ENCODE assay signal across 23 cellular contexts in the genomic region with DNA sequence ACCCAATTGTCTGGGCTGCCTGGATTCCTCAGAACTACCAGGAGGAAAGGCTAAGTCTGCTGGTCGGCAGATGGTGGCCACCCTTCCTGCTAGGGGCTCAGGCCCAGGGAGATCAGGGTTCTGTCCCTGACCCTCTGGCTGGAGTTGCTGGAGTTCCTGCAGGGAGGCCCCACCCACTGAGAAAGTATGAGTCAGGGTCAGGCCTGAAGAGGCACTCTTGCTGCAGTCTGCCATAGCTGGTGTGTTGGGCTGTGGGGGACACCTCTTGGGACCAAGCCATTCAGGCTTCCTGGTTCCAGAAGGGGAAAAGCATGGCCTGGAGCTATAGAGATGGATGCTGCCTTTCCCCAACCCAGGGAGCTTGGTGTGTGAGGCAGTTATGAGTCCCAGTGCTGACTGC. TPM values are rescaled to one million over a fixed set of nuclear protein-coding genes. Genes with fewer than 3 reads are reported as not detected.
"Had no signal": no experiment of that assay in that cellular context is flagged by ENCODE, and none has a peak within 500 bp of the region (broad histone marks: within the 10 kb centered on the region; RNA-seq: fewer than 3 reads in every experiment).

No MANE protein-coding gene starts in this region.

- H3K36me3 ChIP-seq: breast epithelium, esophagus squamous epithelium, heart right ventricle, left lung, right lobe of liver, thoracic aorta, uterus had no signal

- DNase-seq: activated CD4-positive, alpha-beta T cell treated with anti-CD3 and anti-CD28 coated beads for 36 hours; activated CD4-positive, CD25-positive, alpha-beta regulatory T cell; activated CD8-positive, alpha-beta memory T cell treated with anti-CD3 and anti-CD28 coated beads, Interleukin-2, amount 10 ng/mL, durations not matched to agents 7 days and 5 days; activated CD8-positive, alpha-beta T cell treated with anti-CD3 and anti-CD28 coated beads, Interleukin-2, amount 10 ng/mL, durations not matched to agents 7 days and 5 days; activated naive CD8-positive, alpha-beta T cell treated with anti-CD3 and anti-CD28 coated beads, Interleukin-2, amount 50 U/mL, for 24 hours; activated T-cell treated with anti-CD3 and anti-CD28 coated beads, Interleukin-2, amount 50 U/mL, for 48 hours; dermis blood vessel endothelial cell; effector CD4-positive, alpha-beta T cell; esophagus squamous epithelium; foreskin melanocyte; heart right ventricle; mucosa of descending colon; right lobe of liver; stimulated activated CD4-positive, alpha-beta T cell treated with anti-CD3 and anti-CD28 coated beads, Interleukin-4, amount 100 ng/mL, for 24 hours; uterus had no signal

- ATAC-seq: activated CD4-positive, alpha-beta T cell treated with anti-CD3 and anti-CD28 coated beads for 36 hours; activated CD8-positive, alpha-beta memory T cell treated with anti-CD3 and anti-CD28 coated beads, Interleukin-2, amount 10 ng/mL, durations not matched to agents 7 days and 5 days; activated CD8-positive, alpha-beta T cell treated with anti-CD3 and anti-CD28 coated beads, Interleukin-2, amount 10 ng/mL, durations not matched to agents 7 days and 5 days; activated naive CD8-positive, alpha-beta T cell treated with anti-CD3 and anti-CD28 coated beads, Interleukin-2, amount 50 U/mL, for 24 hours; heart right ventricle; left lung; mucosa of descending colon; natural killer cell treated with Interleukin-12 subunit alpha and Interleukin-12 subunit beta and Interleukin-15 and Interleukin-18, amount 100 ng/mL, for 72 hours; right lobe of liver; stimulated activated effector memory CD8-positive, alpha-beta T cell treated with anti-CD3 and anti-CD28 coated beads, Interleukin-12 subunit alpha, Interleukin-12 subunit beta, amount 100 ng/mL, for 72 hours had no signal

- H3K27ac ChIP-seq: breast epithelium, epithelial cell of prostate, esophagus squamous epithelium, heart right ventricle, left lung, right lobe of liver, thoracic aorta, uterus had no signal

- H3K27me3 ChIP-seq: breast epithelium, esophagus squamous epithelium, heart right ventricle, left lung, right lobe of liver, uterus had no signal

- H3K4me3 ChIP-seq: breast epithelium, esophagus squamous epithelium, heart right ventricle, left lung, lung, mucosa of descending colon, right lobe of liver, thoracic aorta, uterus had no signal

- H3K9me3 ChIP-seq: breast epithelium, esophagus squamous epithelium, left lung, mucosa of descending colon, right lobe of liver, thoracic aorta, uterus had no signal

- H3K4me1 ChIP-seq: breast epithelium, esophagus squamous epithelium, left lung, right lobe of liver, uterus had no signal

RNA-seq across cellular contexts. Expression of a gene that starts 40.4 kb away (rescaled TPM):
- total RNA-seq: activated CD4-positive, alpha-beta T cell treated with anti-CD3 and anti-CD28 coated beads for 36 hours; activated CD8-positive, alpha-beta memory T cell treated with anti-CD3 and anti-CD28 coated beads, Interleukin-2, amount 10 ng/mL, durations not matched to agents 7 days and 5 days; activated CD8-positive, alpha-beta T cell treated with anti-CD3 and anti-CD28 coated beads, Interleukin-2, amount 10 ng/mL, durations not matched to agents 7 days and 5 days; activated T-helper 2 cell treated with anti-CD3 and anti-CD28 coated beads, Interferon-gamma antibody, Interleukin-2, Interleukin-4, amounts not matched to agents 10 μg/mL and 5 μg/mL and 100 μg/mL, durations not matched to agents 14 hours and 24 hours and 36 hours; natural killer cell treated with Interleukin-12 subunit alpha and Interleukin-12 subunit beta and Interleukin-15 and Interleukin-18, amount 100 ng/mL, for 72 hours had no signal
